In genomic region chr21:45591619-45592207, GRCh38 we compare ENCODE assay signal across 1 cellular context.
TF ChIP-seq lines count a peak whose summit lies in the region.

No MANE protein-coding gene starts in this region.

TF ChIP-seq in K562, 482 proteins besides CTCF, POLR2A, EP300 and RAD21 (continued from another document):
- TF ChIP-seq AFF4 (CRISPR knock-in tag; IDR thresholded peaks at IDR 0.05) (no peak), CC2D1A (IDR thresholded peaks at IDR 0.05) (peak; percentile 41), ZNF551 (CRISPR knock-in tag; IDR thresholded peaks at IDR 0.05) (no peak), RFX7 (CRISPR knock-in tag; IDR thresholded peaks at IDR 0.05) (no peak), ZNF354B (CRISPR knock-in tag; IDR thresholded peaks at IDR 0.05) (no peak), ZNF384 (IDR thresholded peaks at IDR 0.05; ENCODE audit: low read depth, low read length) (no peak), ZNF41 (CRISPR knock-in tag; conservative IDR thresholded peaks at IDR 0.05) (no peak), ZNF518B (CRISPR knock-in tag; IDR thresholded peaks at IDR 0.05) (no peak), HNRNPUL1 (IDR thresholded peaks at IDR 0.05; ENCODE audit: low read length) (no peak), HNRNPH1 (optimal IDR thresholded peaks at IDR 0.05; ENCODE audit: low read depth, low read length) (no peak)
